Comparison of ENCODE assay signal across 11 cellular contexts in genomic region chr10:67770537-67770936, GRCh38.
A peak's percentile ranks its signal among the peaks of the same experiment; 100 is the strongest.
DNase-seq lines count a peak whose midpoint lies in the region; ATAC-seq and TF ChIP-seq lines count a peak whose summit lies in the region.
"Had no signal": no experiment of that assay in that cellular context is flagged by ENCODE, and none has a peak within 500 bp of the region (broad histone marks: within the 10 kb centered on the region; RNA-seq: fewer than 3 reads in every experiment).

No MANE protein-coding gene starts in this region.

- H3K4me3 Mint-ChIP-seq in neural progenitor cell = no peak overlapping the region

- no peaks in the 10 kb centered on the region for H3K4me1 ChIP-seq in neural progenitor cell
- H3K4me1 ChIP-seq: tibial artery had no signal

- H3K79me2 ChIP-seq in neural progenitor cell (ENCODE audit: low read depth) = no peaks in the 10 kb centered on the region

- no peaks in the 10 kb centered on the region for H4K20me1 ChIP-seq in neural progenitor cell (ENCODE audit: low read depth)

- no peaks in the 10 kb centered on the region for H3K36me3 Mint-ChIP-seq in neural progenitor cell

- no peaks in the 10 kb centered on the region for H3K36me3 ChIP-seq in neural progenitor cell
- H3K36me3 ChIP-seq: tibial artery had no signal

- H3K27me3 Mint-ChIP-seq in neural progenitor cell (ENCODE audit: insufficient read depth, low read depth) = peaks cover 7% of the 10 kb centered on the region

- H3K4me3 ChIP-seq in neural progenitor cell = no peak overlapping the region
- H3K4me3 ChIP-seq: tibial artery had no signal

- DNase-seq in SIG-M5 treated with dmso at 0.1 percent for 504 hours (lab: John Stamatoyannopoulos, UW; ENCODE audit: unreplicated experiment) (peak; percentile 71), SIG-M5 (lab: John Stamatoyannopoulos, UW) (no peak), neural progenitor cell (ENCODE audit: low spot score) (no peak), kidney tubule cell (ENCODE audit: low spot score) (no peak), NCI-H1048 (lab: John Stamatoyannopoulos, UW) (no peak), HT-29 (ENCODE audit: low spot score) (no peak)
- DNase-seq: NCI-H2081, tibial artery had no signal

- peaks cover 6% of the 10 kb centered on the region for H3K4me1 Mint-ChIP-seq in neural progenitor cell

- H3F3A ChIP-seq in neural progenitor cell (ENCODE audit: low read depth) = no peaks in the 10 kb centered on the region

- ATAC-seq in HG02610 (IDR thresholded peaks at IDR 0.05; ENCODE audit: unreplicated experiment) (peak; percentile 74), HG03457 (IDR thresholded peaks at IDR 0.05; ENCODE audit: unreplicated experiment) (peak; percentile 51)

- no peak overlapping the region for H3K4me2 ChIP-seq in neural progenitor cell

- no peak overlapping the region for H3K9ac ChIP-seq in neural progenitor cell

- no peak overlapping the region for H3K27ac Mint-ChIP-seq in neural progenitor cell

- H2AFZ ChIP-seq in neural progenitor cell (replicated peaks) = peak overlapping the region; percentile 79

- TF ChIP-seq CTCF in neural progenitor cell (IDR thresholded peaks at IDR 0.05) = no peak

- no peaks in the 10 kb centered on the region for H3K9me3 ChIP-seq in neural progenitor cell (ENCODE audit: low read depth)
- H3K9me3 ChIP-seq: tibial artery had no signal

- H3K27ac ChIP-seq in neural progenitor cell = no peak overlapping the region
- H3K27ac ChIP-seq: 22Rv1, tibial artery had no signal

- no peaks in the 10 kb centered on the region for H3K9me3 Mint-ChIP-seq in neural progenitor cell

- no peaks in the 10 kb centered on the region for H3K27me3 ChIP-seq in neural progenitor cell
- H3K27me3 ChIP-seq: tibial artery had no signal
